In the genomic region with DNA sequence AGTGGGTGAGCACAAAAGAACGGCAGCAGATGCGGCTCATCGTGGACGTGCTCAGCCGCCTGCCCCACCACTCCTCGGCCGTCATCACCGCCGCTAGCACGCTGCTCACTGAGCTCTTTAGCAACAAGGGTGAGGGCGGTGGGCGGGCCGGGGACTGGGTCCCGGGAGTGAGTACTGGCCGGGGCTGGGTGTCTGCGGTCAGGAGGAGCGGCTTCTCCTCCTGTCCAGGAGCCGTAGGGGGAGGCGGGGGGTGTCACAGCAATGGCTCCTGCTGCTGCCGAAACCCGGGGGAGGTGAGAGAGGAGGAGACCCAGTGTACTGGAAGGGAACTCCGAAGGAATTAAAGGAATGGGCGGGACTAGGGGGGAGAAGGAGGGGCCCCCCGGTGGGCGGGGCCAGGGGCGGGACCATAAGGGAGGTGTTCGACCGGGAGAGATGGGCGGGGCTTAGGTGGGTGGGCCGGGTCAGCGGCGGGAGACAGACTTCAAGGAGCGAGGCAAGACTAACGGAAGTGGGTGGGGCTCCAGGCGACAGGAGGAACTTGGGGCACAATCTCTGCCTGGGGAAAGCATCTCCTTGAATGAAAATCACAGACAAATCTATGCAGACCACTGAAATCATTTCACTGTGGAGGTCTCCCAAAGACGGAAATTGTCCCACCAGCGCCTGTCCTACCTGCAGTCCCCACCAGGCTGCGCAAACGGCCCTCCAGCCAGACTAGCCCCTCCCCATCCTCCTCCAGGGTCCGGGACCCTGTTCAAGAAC, we compare ENCODE assay signal across 1 cellular context.
A peak's percentile ranks its signal among the peaks of the same experiment; 100 is the strongest.
TF ChIP-seq lines count a peak whose summit lies in the region.

No MANE protein-coding gene starts in this region.

TF ChIP-seq in K562, 482 proteins besides CTCF, POLR2A, EP300 and RAD21 (continued from another document and continues in another):
- TF ChIP-seq RFX1 (IDR thresholded peaks at IDR 0.05): no peak
- no peak for TF ChIP-seq ZC3H4 (CRISPR knock-in tag; IDR thresholded peaks at IDR 0.05; ENCODE audit: borderline replicate concordance)
- TF ChIP-seq MAZ (CRISPR knock-in tag; conservative IDR thresholded peaks at IDR 0.05 in 1 of 2, IDR thresholded peaks at IDR 0.05 in 1 of 2): peak in 1 of 2 experiments; percentile 13; a peak in 2 of 4 replicates
- TF ChIP-seq DDX20 (tag; IDR thresholded peaks at IDR 0.05; ENCODE audit: low read depth): no peak
- TF ChIP-seq MTA3 (IDR thresholded peaks at IDR 0.05; ENCODE audit: borderline replicate concordance): peak; percentile 35; the same call in 1 of the 2 replicates
- TF ChIP-seq MXI1 (IDR thresholded peaks at IDR 0.05; ENCODE audit: low read depth, low read length): peak; percentile 39; the same call in 1 of the 2 replicates
- TF ChIP-seq ETV5 (CRISPR knock-in tag; IDR thresholded peaks at IDR 0.05; ENCODE audit: low read depth): 0 out of 2 replicates have a peak, but pooled peaks have one; percentile 43
- TF ChIP-seq TSHZ1 (CRISPR knock-in tag; IDR thresholded peaks at IDR 0.05): no peak
- TF ChIP-seq NFATC3 (IDR thresholded peaks at IDR 0.05): no peak
- peak; percentile 74; the same call in 1 of the 2 replicates for TF ChIP-seq FOXP4 (CRISPR knock-in tag; IDR thresholded peaks at IDR 0.05; ENCODE audit: borderline replicate concordance)
- peak in 2 of 3 experiments; percentile 59 to 73 for TF ChIP-seq YY1 (IDR thresholded peaks at IDR 0.05; ENCODE audit: borderline replicate concordance in 1 of 3, control insufficient read depth in 1 of 3, extremely low read depth in 1 of 3, insufficient read depth in 3 of 3, insufficient read length in 1 of 3, insufficient replicate concordance in 2 of 3, low read depth in 1 of 3, low read length in 2 of 3)
- no peak for TF ChIP-seq FOXA3 (CRISPR knock-in tag; conservative IDR thresholded peaks at IDR 0.05 in 1 of 2, IDR thresholded peaks at IDR 0.05 in 1 of 2)
- peak; percentile 99 to 100 for TF ChIP-seq RCOR1 (IDR thresholded peaks at IDR 0.05; ENCODE audit: borderline replicate concordance in 1 of 2, low read depth in 2 of 2, low read length in 2 of 2)
- TF ChIP-seq HDAC1 (IDR thresholded peaks at IDR 0.05): peak in 1 of 2 experiments; percentile 98; a peak in 2 of 4 replicates
- peak; percentile 84 for TF ChIP-seq MGA (IDR thresholded peaks at IDR 0.05)
- TF ChIP-seq MYBL2 (IDR thresholded peaks at IDR 0.05; ENCODE audit: low read depth): no peak
- no peak for TF ChIP-seq MYBL2 (CRISPR knock-in tag; IDR thresholded peaks at IDR 0.05; ENCODE audit: borderline replicate concordance)
- TF ChIP-seq NRF1 (conservative IDR thresholded peaks at IDR 0.05 in 1 of 2, IDR thresholded peaks at IDR 0.05 in 1 of 2): peak; percentile 20 to 29; a peak in 3 of 4 replicates
- peak; percentile 99 for TF ChIP-seq HDAC2 (IDR thresholded peaks at IDR 0.05)
- peak; percentile 9 for TF ChIP-seq NEUROD1 (IDR thresholded peaks at IDR 0.05; ENCODE audit: borderline replicate concordance, low read depth, low read length, partially characterized antibody)
- peak; percentile 69 for TF ChIP-seq CREM (IDR thresholded peaks at IDR 0.05; ENCODE audit: low read depth)
- TF ChIP-seq PCBP2 (IDR thresholded peaks at IDR 0.05; ENCODE audit: low read depth, low read length, poor library complexity, severe bottlenecking): no peak
- TF ChIP-seq, protein P1, sequence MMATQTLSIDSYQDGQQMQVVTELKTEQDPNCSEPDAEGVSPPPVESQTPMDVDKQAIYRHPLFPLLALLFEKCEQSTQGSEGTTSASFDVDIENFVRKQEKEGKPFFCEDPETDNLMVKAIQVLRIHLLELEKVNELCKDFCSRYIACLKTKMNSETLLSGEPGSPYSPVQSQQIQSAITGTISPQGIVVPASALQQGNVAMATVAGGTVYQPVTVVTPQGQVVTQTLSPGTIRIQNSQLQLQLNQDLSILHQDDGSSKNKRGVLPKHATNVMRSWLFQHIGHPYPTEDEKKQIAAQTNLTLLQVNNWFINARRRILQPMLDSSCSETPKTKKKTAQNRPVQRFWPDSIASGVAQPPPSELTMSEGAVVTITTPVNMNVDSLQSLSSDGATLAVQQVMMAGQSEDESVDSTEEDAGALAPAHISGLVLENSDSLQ (IDR thresholded peaks at IDR 0.05): no peak; the same call in 1 of the 2 replicates
- TF ChIP-seq ATF1 (CRISPR knock-in tag; IDR thresholded peaks at IDR 0.05): no peak
- TF ChIP-seq ATF1 (tag; IDR thresholded peaks at IDR 0.05): peak; percentile 59; the same call in 1 of the 2 replicates
- TF ChIP-seq ZFP36 (IDR thresholded peaks at IDR 0.05; ENCODE audit: low read depth, low read length, partially characterized antibody): no peak
- TF ChIP-seq HIVEP1 (CRISPR knock-in tag; IDR thresholded peaks at IDR 0.05): no peak
- TF ChIP-seq ZBTB2 (IDR thresholded peaks at IDR 0.05): peak; percentile 36; the same call in 1 of the 2 replicates
- peak; percentile 43; the same call in 1 of the 2 replicates for TF ChIP-seq ZFPM2 (CRISPR knock-in tag; IDR thresholded peaks at IDR 0.05)
- peak; percentile 70 for TF ChIP-seq RBFOX2 (IDR thresholded peaks at IDR 0.05; ENCODE audit: low read depth, low read length)
- TF ChIP-seq FOXK2 (conservative IDR thresholded peaks at IDR 0.05 in 1 of 2, IDR thresholded peaks at IDR 0.05 in 1 of 2; ENCODE audit: low read depth in 2 of 2): peak; percentile 91 to 95
- no peak for TF ChIP-seq MBD2 (IDR thresholded peaks at IDR 0.05; ENCODE audit: borderline replicate concordance, low read depth)
- TF ChIP-seq JUND (IDR thresholded peaks at IDR 0.05; ENCODE audit: borderline replicate concordance, low read depth, low read length): peak; percentile 8; the same call in 1 of the 2 replicates
- TF ChIP-seq JUND (tag; IDR thresholded peaks at IDR 0.05; ENCODE audit: borderline replicate concordance, low read depth, low read length): no peak
